ENCODE assay signal across 8 cellular contexts in genomic region chr14:50116221-50116956, GRCh38. TPM values are rescaled to one million over a fixed set of nuclear protein-coding genes. Genes with fewer than 3 reads are reported as not detected.
DNase-seq lines count a peak whose midpoint lies in the region; ATAC-seq and TF ChIP-seq lines count a peak whose summit lies in the region.

VCPKMT (minus strand) TSS chr14:50116572; CDS start chr14:50116552, 20 bp downstream.

- peak within 1 kb of the TSS; percentile 71 for H2BK120ac ChIP-seq in trophoblast cell (ENCODE audit: insufficient read depth, low read length, poor library complexity)

- H4K12ac ChIP-seq in trophoblast cell (ENCODE audit: low read depth, low read length) = peak within 1 kb of the TSS; percentile 97

- TF ChIP-seq EP300 in transverse colon (IDR thresholded peaks at IDR 0.05; ENCODE audit: low read depth) = no peak

- H2AFZ ChIP-seq in trophoblast cell (ENCODE audit: insufficient read depth, low read length, poor library complexity) = peak within 1 kb of the TSS; percentile 94

- H3K9ac ChIP-seq in adipocyte (ENCODE audit: low read length) (peak within 1 kb of the TSS; percentile 92), trophoblast cell (ENCODE audit: low read length) (peak within 1 kb of the TSS; percentile 90)

- peak within 1 kb of the TSS; percentile 81 for H4K91ac ChIP-seq in trophoblast cell (ENCODE audit: low read depth, low read length)

- H3K36me3 ChIP-seq in adipocyte (ENCODE audit: control insufficient read depth, insufficient read depth, low read length, severe bottlenecking) (peaks cover 50% of the 10 kb centered on the region), heart left ventricle (peaks cover 0 to 69% (median 51%) of the 10 kb centered on the region in 9 donors), trophoblast cell (ENCODE audit: control insufficient read depth in 1 of 2, insufficient read depth in 2 of 2, low read length in 2 of 2) (peaks cover 15 to 20% of the 10 kb centered on the region in 2 experiments), transverse colon (peaks cover 0 to 29% (median 5%) of the 10 kb centered on the region in 4 donors)

- peak; percentile 94 for DNase-seq in GM13976 (ENCODE audit: low spot score)
- peak; percentile 48 for DNase-seq in NCI-H1436 treated with DMSO at 0.1 percent for 48 hours (lab: John Stamatoyannopoulos, UW)
- DNase-seq in T follicular helper cell (ENCODE audit: low read depth) = peak; percentile 93
- peak; percentile 98 for DNase-seq in adipocyte (ENCODE audit: low read depth)
- DNase-seq in heart left ventricle = peak; percentile 94 to 97 (median 95)
- peak; percentile 92 to 97 for DNase-seq in trophoblast cell
- DNase-seq in transverse colon = peak; percentile 96

- no peaks in the 10 kb centered on the region for H3K27me3 ChIP-seq in adipocyte (replicated peaks; ENCODE audit: control insufficient read depth, insufficient read depth, low read length)
- H3K27me3 ChIP-seq in heart left ventricle = no peaks in the 10 kb centered on the region
- H3K27me3 ChIP-seq in trophoblast cell (ENCODE audit: insufficient read depth, low read length) = no peaks in the 10 kb centered on the region
- H3K27me3 ChIP-seq in transverse colon = no peaks in the 10 kb centered on the region

- no peaks in the 10 kb centered on the region for H3K9me3 ChIP-seq in adipocyte (ENCODE audit: control insufficient read depth, low read length)
- no peaks in the 10 kb centered on the region for H3K9me3 ChIP-seq in heart left ventricle
- H3K9me3 ChIP-seq in trophoblast cell (ENCODE audit: insufficient read depth, low read depth, low read length) = no peaks in the 10 kb centered on the region
- no peaks in the 10 kb centered on the region for H3K9me3 ChIP-seq in transverse colon

- peak within 1 kb of the TSS; percentile 64 for H3K4me2 ChIP-seq in trophoblast cell (ENCODE audit: low read length)

- intact Hi-C loops in heart left ventricle (cut with DNase I) (loop anchor here in 2 of 10 donors (2.0 to 5.0 kb wide), 4 partner anchors 116 to 482 kb away; partner anchors contain the start of genes SOS2 (in 2 of the 2), DNAAF2 (in 1 of the 2) and MAP4K5 (in 1 of the 2)), transverse colon (cut with DNase I; ENCODE audit: low total_unique reads) (no loop called here)

- peak; percentile 11 to 89 for TF ChIP-seq POLR2A in heart left ventricle (IDR thresholded peaks at IDR 0.05)
- TF ChIP-seq POLR2A in transverse colon (IDR thresholded peaks at IDR 0.05) = peak; percentile 87

- H3K4me3 ChIP-seq in adipocyte (ENCODE audit: low read length) (peak within 1 kb of the TSS; percentile 92), heart left ventricle (peak within 1 kb of the TSS; percentile 68 to 87 (median 72)), trophoblast cell (ENCODE audit: low read depth, low read length) (peak within 1 kb of the TSS; percentile 91), transverse colon (peak within 1 kb of the TSS; percentile 68 to 95 (median 79))

- in situ Hi-C loops in GM13976 (cut with MboI; ENCODE audit: low sequenced_read_pairs, unreplicated experiment) = loop anchor here (25.0 kb wide), 1 partner anchor 479 kb away; the partner anchor contains the start of gene DNAAF2
- in situ Hi-C loops in transverse colon (cut with MboI; ENCODE audit: low pct_ligation_motif_present in 1 of 4, low pct_unique_long_range_greater_than_20kb in 1 of 4, low sequenced_read_pairs in 3 of 4) = loop anchor here in 2 of 4 donors (10.0 to 25.0 kb wide), 2 partner anchors 252 to 479 kb away; partner anchors contain the start of gene DNAAF2 (in 1 of the 2)

- peak within 1 kb of the TSS; percentile 93 for H3K4ac ChIP-seq in trophoblast cell (ENCODE audit: low read depth, low read length)

- peak within 1 kb of the TSS; percentile 96 for H4K8ac ChIP-seq in trophoblast cell (ENCODE audit: low read depth, low read length)

- peak within 1 kb of the TSS; percentile 33 for H2BK12ac ChIP-seq in trophoblast cell (ENCODE audit: low read length)

- peak; percentile 96 for ATAC-seq in HG02852 (IDR thresholded peaks at IDR 0.05; ENCODE audit: unreplicated experiment)
- peak; percentile 97 to 100 (median 100) for ATAC-seq in heart left ventricle

- H2BK5ac ChIP-seq in trophoblast cell (ENCODE audit: low read depth, low read length, poor library complexity) = peak within 1 kb of the TSS; percentile 71

- peak within 1 kb of the TSS; percentile 92 for H3K14ac ChIP-seq in trophoblast cell (ENCODE audit: low read length)

- WGBS in heart left ventricle, 4 donors = 0 to 1% (median 0%) methylated on average over 48 to 61 of the region's 61 CpGs
- no CpG with 5 or more reads among the region's 61 CpGs for WGBS in trophoblast cell (ENCODE audit: extremely low coverage, insufficient coverage, insufficient read length)
- WGBS in transverse colon (ENCODE audit: low coverage in 1 of 2), 2 donors = 1% methylated on average over 44 of the region's 61 CpGs; no CpG with 5 or more reads in 1 of the 2 donors

- no peak within 1 kb of the TSS for H3K23ac ChIP-seq in trophoblast cell (ENCODE audit: low read length)

- peaks cover 2% of the 10 kb centered on the region for H3K79me1 ChIP-seq in trophoblast cell (ENCODE audit: low read length)

- H3K79me2 ChIP-seq in trophoblast cell (ENCODE audit: control insufficient read depth, insufficient read depth, low read length, poor library complexity) = peaks cover 4% of the 10 kb centered on the region

- peak within 1 kb of the TSS; percentile 95 for H3K18ac ChIP-seq in trophoblast cell (ENCODE audit: low read length)

- H3K4me1 ChIP-seq in adipocyte (ENCODE audit: control insufficient read depth, insufficient read depth, low read length) (peaks cover 13% of the 10 kb centered on the region), heart left ventricle (peaks cover 0 to 22% (median 14%) of the 10 kb centered on the region in 12 donors), trophoblast cell (ENCODE audit: control insufficient read depth in 1 of 2, insufficient read depth in 2 of 2, low read length in 2 of 2) (no peaks in the 10 kb centered on the region), transverse colon (peaks cover 8 to 22% (median 13%) of the 10 kb centered on the region in 4 donors)

- H2AK5ac ChIP-seq in trophoblast cell (ENCODE audit: low read length) = no peak within 1 kb of the TSS

- no peak for TF ChIP-seq CTCF in GM13976 (IDR thresholded peaks at IDR 0.05; ENCODE audit: borderline replicate concordance, control extremely low read depth, extremely low read depth, insufficient read depth, missing control alignments)
- TF ChIP-seq CTCF in heart left ventricle (IDR thresholded peaks at IDR 0.05) = peak in 1 of 12 donors; percentile 8
- no peak for TF ChIP-seq CTCF in transverse colon (IDR thresholded peaks at IDR 0.05)

- peak within 1 kb of the TSS; percentile 66 to 90 (median 82) for H3K27ac ChIP-seq in heart left ventricle
- peak within 1 kb of the TSS; percentile 71 for H3K27ac ChIP-seq in trophoblast cell (ENCODE audit: low read depth, low read length)
- H3K27ac ChIP-seq in transverse colon = peak within 1 kb of the TSS; percentile 83 to 97 (median 89)

RNA-seq across cellular contexts. Expression of gene VCPKMT, which starts in this region (rescaled TPM):
- total RNA-seq in heart left ventricle (1 to 10 TPM in 8 of 9 donors, under 1 TPM in 1; 0.95 to 4.9 (median 2.9) TPM), transverse colon (10 to 100 TPM in 1 of 4 donors, 1 to 10 TPM in 3; 3.7 to 12.1 (median 5.9) TPM)
- polyA plus RNA-seq in heart left ventricle = 1 to 10 TPM; 4.1 to 7.1 TPM
- polyA plus RNA-seq in trophoblast cell (2013) = 15.5 and 17.3 TPM in 2 replicates

Comparison
In these comparisons a context has a peak if more than half of its experiments do, and no peak if none do; other contexts are left out.
1. Peak in every context shown above with its lines: DNase-seq, ATAC-seq, H3K4me3 ChIP-seq and H3K27ac ChIP-seq.
2. DNase-seq: peak in every context shown above with its lines; median percentile 98 in adipocyte; 96 in transverse colon; 95 in heart left ventricle; 94 in trophoblast cell; 94 in GM13976; 93 in T follicular helper cell; 48 in NCI-H1436 treated with DMSO at 0.1 percent for 48 hours.